11 cellular contexts compared by ENCODE assay signal in the genomic region with DNA sequence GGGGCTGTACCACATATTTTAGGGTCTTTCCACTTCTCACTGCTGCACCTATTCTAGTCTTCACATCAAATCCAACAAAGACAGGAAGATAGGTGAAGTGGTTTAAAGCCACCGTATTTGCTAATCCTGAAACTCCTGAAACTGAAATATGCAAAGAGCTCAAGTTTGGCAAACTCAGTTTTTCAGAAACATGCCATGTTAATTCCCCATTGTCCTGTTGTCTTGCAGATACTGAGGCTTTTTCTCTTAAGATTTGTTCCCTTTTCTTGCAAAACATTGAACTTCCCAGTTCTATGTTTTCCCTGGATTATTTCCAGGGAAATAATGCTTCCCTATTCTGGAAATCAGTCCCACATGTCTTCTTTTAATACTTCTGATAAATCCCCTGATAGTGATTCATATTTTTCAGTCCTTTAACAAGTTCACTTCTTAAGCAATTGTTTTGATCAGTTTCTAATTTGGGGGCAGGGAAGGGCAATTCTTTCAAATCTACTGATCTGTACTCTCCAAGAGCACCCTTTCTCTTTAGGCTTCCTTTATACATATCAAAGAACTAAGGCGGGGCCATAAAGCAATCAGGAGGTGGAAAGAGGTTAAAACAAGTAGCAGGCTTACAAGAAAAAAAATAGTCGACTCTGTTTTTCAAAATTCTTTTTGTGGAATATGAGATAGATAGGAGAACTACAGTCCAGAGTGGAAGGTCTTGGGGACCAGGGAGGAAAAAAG.
DNase-seq lines count a peak whose midpoint lies in the region; ATAC-seq, FAIRE-seq and TF ChIP-seq lines count a peak whose summit lies in the region.
"Had no signal": no experiment of that assay in that cellular context is flagged by ENCODE, and none has a peak within 500 bp of the region (broad histone marks: within the 10 kb centered on the region; RNA-seq: fewer than 3 reads in every experiment).

No MANE protein-coding gene starts in this region.

- H4K20me1 ChIP-seq in GM23248 (ENCODE audit: insufficient read depth) (no peaks in the 10 kb centered on the region), GM12878 (ENCODE audit: control insufficient read depth, insufficient read depth) (no peaks in the 10 kb centered on the region)

- no peaks in the 10 kb centered on the region for H3F3A ChIP-seq in GM23248 (ENCODE audit: insufficient read depth)

- in situ Hi-C loops in GM23248 (cut with MboI), result no loop called here
- in situ Hi-C loops in GM12878 (cut with MboI), result no loop called here

- no peak for TF ChIP-seq POLR2A in GM12878 (IDR thresholded peaks at IDR 0.05; ENCODE audit: low read depth, low read length)

- H3K27me3 ChIP-seq in GM23248 (replicated peaks; ENCODE audit: insufficient read depth) (no peaks in the 10 kb centered on the region), GM12878 (replicated peaks in 1 of 2; ENCODE audit: control insufficient read depth in 2 of 2, insufficient read depth in 2 of 2, low read length in 1 of 2) (no peaks in the 10 kb centered on the region)

- peaks cover 11% of the 10 kb centered on the region for H3K9me3 Mint-ChIP-seq in nephron progenitor cell

- H3K9ac ChIP-seq in GM23248, result no peak overlapping the region
- no peak overlapping the region for H3K9ac ChIP-seq in GM12878 (ENCODE audit: control insufficient read depth, insufficient read depth, low read length)

- H3K27me3 Mint-ChIP-seq in nephron progenitor cell (ENCODE audit: low read depth, poor library complexity), result no peaks in the 10 kb centered on the region

- TF ChIP-seq EP300 in GM12878 (IDR thresholded peaks at IDR 0.05; ENCODE audit: borderline replicate concordance in 1 of 2, control insufficient read depth in 1 of 2, low read depth in 2 of 2, low read length in 2 of 2), result 0 out of 4 replicates have a peak, but pooled peaks of 1 of the 2 experiments have one; percentile 18

- WGBS in GM23248 (ENCODE audit: low coverage in 1 of 2, low lambda C conversion rate in 2 of 2, missing lambda C conversion rate in 2 of 2), 2 experiments, result 34 to 39% methylated on average over 3 of the region's 3 CpGs
- 10% methylated on average over 3 of the region's 3 CpGs for WGBS in GM12878 (ENCODE audit: insufficient coverage, insufficient replicate concordance, low lambda C conversion rate, missing lambda C conversion rate)

- H3K4me3 Mint-ChIP-seq in nephron progenitor cell, result no peak overlapping the region
- H3K4me3 Mint-ChIP-seq: immature natural killer cell had no signal

- H3K79me2 ChIP-seq in GM23248 (ENCODE audit: insufficient read depth), result no peaks in the 10 kb centered on the region
- H3K79me2 ChIP-seq in GM12878 (ENCODE audit: control insufficient read depth, insufficient read depth, low read length), result no peaks in the 10 kb centered on the region

- SMC1A ChIA-PET in GM12878 (lab: Charles Lee; ENCODE audit: uncharacterized antibody, unreplicated experiment), result no interaction called here

- H3K4me1 Mint-ChIP-seq in nephron progenitor cell, result peaks cover 17% of the 10 kb centered on the region
- H3K4me1 Mint-ChIP-seq: immature natural killer cell had no signal

- no TSS peak for BruUV-seq in GM12878 (replicated peaks; lab: Mats Ljungman, UMichigan)

- RAD21 ChIA-PET in GM12878 (lab: Charles Lee; ENCODE audit: unreplicated experiment), result interaction anchor here (1.4 kb wide), 1 partner anchor 237 kb away, joined by 4 read pairs; no protein-coding TSS in a partner anchor

- DNase-seq in GM10266 (ENCODE audit: extremely low spot score) (peak; percentile 15), GM23248 (no peak), GM12878 (ENCODE audit: low read depth, low spot score) (no peak), nephron progenitor cell (no peak), cerebellum (ENCODE audit: low spot score) (no peak), frontal cortex (ENCODE audit: low spot score in 2 of 2) (no peak)
- DNase-seq in activated naive CD4-positive, alpha-beta T cell (lab: John Stamatoyannopoulos, UW), result no peak
- DNase-seq: activated CD4-positive, CD25-positive, alpha-beta regulatory T cell treated with anti-CD3 and anti-CD28 coated beads, Interleukin-2, amount 50 U/mL, for 72 hours; immature natural killer cell; stimulated activated CD8-positive, alpha-beta memory T cell treated with anti-CD3 and anti-CD28 coated beads, Interleukin-4, amount 100 ng/mL, for 48 hours had no signal

- FAIRE-seq in GM12878 (lab: Jason Lieb, UNC), result peak; percentile 64
- FAIRE-seq in frontal cortex (lab: Jason Lieb, UNC), result no peak

- no peak for TF ChIP-seq RAD21 in GM12878 (IDR thresholded peaks at IDR 0.05; ENCODE audit: insufficient read depth, low read depth, low read length)

- H3K9me3 ChIP-seq in GM23248 (ENCODE audit: low read depth), result no peaks in the 10 kb centered on the region
- no peaks in the 10 kb centered on the region; the same call in 1 of the 3 replicates for H3K9me3 ChIP-seq in GM12878 (replicated peaks; ENCODE audit: control insufficient read depth, insufficient read depth, low read length)

- intact Hi-C loops in GM12878 (cut with micrococcal nuclease; ENCODE audit: unreplicated experiment), result no loop called here

- POLR2A ChIA-PET in GM12878 (lab: Charles Lee), result no interaction called here

- no peak for TF ChIP-seq CTCF in GM10266 (IDR thresholded peaks at IDR 0.05; ENCODE audit: control insufficient read depth, insufficient read depth, low read depth, missing control alignments)
- TF ChIP-seq CTCF in GM12878 (IDR thresholded peaks at IDR 0.05 in 2 of 3, conservative IDR thresholded peaks at IDR 0.05 in 1 of 3; ENCODE audit: control insufficient read depth in 2 of 3, extremely low read depth in 1 of 3, insufficient read depth in 1 of 3, low read depth in 3 of 3, low read length in 3 of 3), result no peak
- no peak for TF ChIP-seq CTCF in nephron progenitor cell (IDR thresholded peaks at IDR 0.05)

- H2AFZ ChIP-seq in GM23248 (peak overlapping the region; percentile 14), GM12878 (ENCODE audit: control insufficient read depth, low read depth, low read length) (no peak overlapping the region)

- H3K4me2 ChIP-seq in GM23248 (ENCODE audit: unreplicated experiment), result peak overlapping the region; percentile 2
- peak overlapping the region; percentile 28 for H3K4me2 ChIP-seq in GM12878 (ENCODE audit: control insufficient read depth, insufficient read depth)

- no peaks in the 10 kb centered on the region for H3K9me2 ChIP-seq in GM23248 (ENCODE audit: insufficient read depth)

- CTCF ChIA-PET in GM12878 (lab: Yijun Ruan, JAX), result interaction anchor here (1.8 kb wide), 1 partner anchor 10 kb away, joined by 4 read pairs; no protein-coding TSS in a partner anchor

- peak; percentile 83 for ATAC-seq in GM12878
- no peak for ATAC-seq in GM21447 (IDR thresholded peaks at IDR 0.05; ENCODE audit: unreplicated experiment)

- peak overlapping the region; percentile 2 for H3K27ac Mint-ChIP-seq in nephron progenitor cell
- H3K27ac Mint-ChIP-seq: immature natural killer cell had no signal

- H3K4me3 ChIP-seq in GM23248, result no peak overlapping the region
- H3K4me3 ChIP-seq in GM12878, result no peak overlapping the region

- no peaks in the 10 kb centered on the region for H3K36me3 ChIP-seq in GM23248 (ENCODE audit: low read depth)
- H3K36me3 ChIP-seq in GM12878 (ENCODE audit: control insufficient read depth in 2 of 2, insufficient read depth in 2 of 2, low read length in 1 of 2), result no peaks in the 10 kb centered on the region

- peaks cover 5% of the 10 kb centered on the region for H3K36me3 Mint-ChIP-seq in nephron progenitor cell (ENCODE audit: low read depth)
- H3K36me3 Mint-ChIP-seq: immature natural killer cell had no signal

- peaks cover 21% of the 10 kb centered on the region for H3K4me1 ChIP-seq in GM23248 (ENCODE audit: insufficient read depth)
- no peaks in the 10 kb centered on the region; the same call in 1 of the 2 replicates for H3K4me1 ChIP-seq in GM12878 (ENCODE audit: control insufficient read depth, insufficient read depth, low read length)

- H3K27ac ChIP-seq in GM23248 (no peak overlapping the region), GM12878 (ENCODE audit: control insufficient read depth, insufficient read depth) (no peak overlapping the region; the same call in 1 of the 2 replicates)

TF ChIP-seq in GM12878, 131 proteins besides CTCF, POLR2A, EP300 and RAD21:
- TF ChIP-seq IKZF2 (IDR thresholded peaks at IDR 0.05) (peak; percentile 21 to 65; a peak in 3 of 4 replicates), SREBF1 (IDR thresholded peaks at IDR 0.05; ENCODE audit: low read length) (no peak), IKZF1 (conservative IDR thresholded peaks at IDR 0.05) (peak; percentile 40; the same call in 1 of the 2 replicates), RUNX3 (IDR thresholded peaks at IDR 0.05; ENCODE audit: low read length) (peak; percentile 34; the same call in 1 of the 2 replicates), POU2F2 (IDR thresholded peaks at IDR 0.05; ENCODE audit: borderline replicate concordance, low read depth, low read length) (peak; percentile 68; the same call in 2 of the 3 replicates)
- TF ChIP-seq, protein P1, sequence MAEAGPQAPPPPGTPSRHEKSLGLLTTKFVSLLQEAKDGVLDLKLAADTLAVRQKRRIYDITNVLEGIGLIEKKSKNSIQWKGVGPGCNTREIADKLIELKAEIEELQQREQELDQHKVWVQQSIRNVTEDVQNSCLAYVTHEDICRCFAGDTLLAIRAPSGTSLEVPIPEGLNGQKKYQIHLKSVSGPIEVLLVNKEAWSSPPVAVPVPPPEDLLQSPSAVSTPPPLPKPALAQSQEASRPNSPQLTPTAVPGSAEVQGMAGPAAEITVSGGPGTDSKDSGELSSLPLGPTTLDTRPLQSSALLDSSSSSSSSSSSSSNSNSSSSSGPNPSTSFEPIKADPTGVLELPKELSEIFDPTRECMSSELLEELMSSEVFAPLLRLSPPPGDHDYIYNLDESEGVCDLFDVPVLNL (IDR thresholded peaks at IDR 0.05; ENCODE audit: low read depth, low read length), result no peak
- TF ChIP-seq, protein P2, sequence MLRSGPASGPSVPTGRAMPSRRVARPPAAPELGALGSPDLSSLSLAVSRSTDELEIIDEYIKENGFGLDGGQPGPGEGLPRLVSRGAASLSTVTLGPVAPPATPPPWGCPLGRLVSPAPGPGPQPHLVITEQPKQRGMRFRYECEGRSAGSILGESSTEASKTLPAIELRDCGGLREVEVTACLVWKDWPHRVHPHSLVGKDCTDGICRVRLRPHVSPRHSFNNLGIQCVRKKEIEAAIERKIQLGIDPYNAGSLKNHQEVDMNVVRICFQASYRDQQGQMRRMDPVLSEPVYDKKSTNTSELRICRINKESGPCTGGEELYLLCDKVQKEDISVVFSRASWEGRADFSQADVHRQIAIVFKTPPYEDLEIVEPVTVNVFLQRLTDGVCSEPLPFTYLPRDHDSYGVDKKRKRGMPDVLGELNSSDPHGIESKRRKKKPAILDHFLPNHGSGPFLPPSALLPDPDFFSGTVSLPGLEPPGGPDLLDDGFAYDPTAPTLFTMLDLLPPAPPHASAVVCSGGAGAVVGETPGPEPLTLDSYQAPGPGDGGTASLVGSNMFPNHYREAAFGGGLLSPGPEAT (IDR thresholded peaks at IDR 0.05; ENCODE audit: low read depth), result peak; percentile 75
TF ChIP-seq in GM12878: peak in this region for 5.
